Comparison of ENCODE assay signal across 1 cellular context in genomic region chr1:64721576-64722145, GRCh38.
A peak's percentile ranks its signal among the peaks of the same experiment; 100 is the strongest.
TF ChIP-seq lines count a peak whose summit lies in the region.

No MANE protein-coding gene starts in this region.

TF ChIP-seq in K562, 482 proteins besides CTCF, POLR2A, EP300 and RAD21:
- peak; percentile 32; the same call in 1 of the 2 replicates for TF ChIP-seq ATF3 (IDR thresholded peaks at IDR 0.05)
- no peak for TF ChIP-seq ATF3 (CRISPR knock-in tag; conservative IDR thresholded peaks at IDR 0.05)
- no peak for TF ChIP-seq HBP1 (CRISPR knock-in tag; IDR thresholded peaks at IDR 0.05)
- no peak for TF ChIP-seq CEBPG (CRISPR knock-in tag; IDR thresholded peaks at IDR 0.05)
- peak; percentile 41 to 67 for TF ChIP-seq CEBPG (tag; conservative IDR thresholded peaks at IDR 0.05 in 1 of 2, IDR thresholded peaks at IDR 0.05 in 1 of 2)
- TF ChIP-seq ELF4 (CRISPR knock-in tag; IDR thresholded peaks at IDR 0.05), result no peak
- TF ChIP-seq FOXP1 (CRISPR knock-in tag; IDR thresholded peaks at IDR 0.05), result no peak
